Comparison of ENCODE assay signal across 8 cellular contexts in the genomic region with DNA sequence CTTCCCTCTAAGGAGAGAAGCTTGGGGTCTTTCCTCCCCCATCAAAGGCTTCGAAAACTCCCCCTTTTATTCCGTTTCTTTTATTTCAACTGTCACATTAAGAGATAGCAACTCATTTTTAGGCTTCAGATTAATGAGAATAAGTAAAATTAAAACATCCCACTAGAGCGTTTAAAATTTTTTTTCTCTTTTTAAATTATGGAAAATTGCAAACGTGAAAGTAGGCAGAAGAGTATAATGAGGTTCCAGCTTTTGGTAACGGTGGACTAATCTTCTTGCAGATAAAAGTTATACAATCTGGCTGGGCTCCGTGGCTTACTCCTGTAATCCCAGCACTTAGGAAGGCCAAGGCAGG.
DNase-seq lines count a peak whose midpoint lies in the region; ATAC-seq and TF ChIP-seq lines count a peak whose summit lies in the region.

No MANE protein-coding gene starts in this region.

- CTCF ChIA-PET in naive thymus-derived CD4-positive, alpha-beta T cell (lab: Charles Lee): interaction anchor here (0.7 to 1.3 kb wide), 4 partner anchors 10 to 705 kb away, joined by 3 to 4 read pairs (median 4); no protein-coding TSS in a partner anchor

- H3K4me3 ChIP-seq in left ventricle myocardium inferior (peak overlapping the region; percentile 72), right atrium auricular region (peak overlapping the region in 1 of 2 donors; percentile 59), brain microvascular endothelial cell (ENCODE audit: low read depth, low read length) (peak overlapping the region; percentile 64)
- no peak overlapping the region for H3K4me3 ChIP-seq in naive thymus-derived CD4-positive, alpha-beta T cell (ENCODE audit: low read length)

- in situ Hi-C loops in brain microvascular endothelial cell (cut with HindIII; ENCODE audit: low pct_ligation_motif_present, low sequenced_read_pairs): no loop called here

- peaks cover 7% of the 10 kb centered on the region for H3K9me3 ChIP-seq in left ventricle myocardium inferior (replicated peaks)
- H3K9me3 ChIP-seq in right atrium auricular region: peaks cover 0 to 4% of the 10 kb centered on the region in 2 donors
- no peaks in the 10 kb centered on the region for H3K9me3 ChIP-seq in naive thymus-derived CD4-positive, alpha-beta T cell (ENCODE audit: control insufficient read depth in 2 of 3, low read length in 3 of 3)

- peak overlapping the region in 9 of 10 donors; percentile 81 to 93 (median 88) for H3K4me3 Mint-ChIP-seq in naive thymus-derived CD4-positive, alpha-beta T cell

- DNase-seq in left ventricle myocardium inferior: no peak
- DNase-seq in right atrium auricular region (ENCODE audit: low spot score): no peak
- DNase-seq in brain microvascular endothelial cell: no peak
- no peak for DNase-seq in naive thymus-derived CD4-positive, alpha-beta T cell
- no peak for DNase-seq in NCI-H1436 treated with DMSO at 0.1 percent for 48 hours (lab: John Stamatoyannopoulos, UW)
- DNase-seq in COR-L47 (lab: John Stamatoyannopoulos, UW): no peak
- no peak for DNase-seq in activated effector memory CD4-positive, alpha-beta T cell treated with anti-CD3 and anti-CD28 coated beads, Interleukin-2, amount 50 U/mL, for 16 hours

- TF ChIP-seq CTCF in left ventricle myocardium inferior (IDR thresholded peaks at IDR 0.05; ENCODE audit: borderline replicate concordance): peak; percentile 29
- TF ChIP-seq CTCF in right atrium auricular region (IDR thresholded peaks at IDR 0.05): peak in 1 of 2 donors; percentile 6
- no peak for TF ChIP-seq CTCF in brain microvascular endothelial cell (IDR thresholded peaks at IDR 0.05; ENCODE audit: low read depth, low read length, missing control alignments)

- no peaks in the 10 kb centered on the region for H3K9me3 Mint-ChIP-seq in naive thymus-derived CD4-positive, alpha-beta T cell

- H3K27ac ChIP-seq in left ventricle myocardium inferior (replicated peaks) (no peak overlapping the region), right atrium auricular region (no peak overlapping the region), brain microvascular endothelial cell (no peak overlapping the region)
- H3K27ac ChIP-seq in naive thymus-derived CD4-positive, alpha-beta T cell (ENCODE audit: low read depth, low read length): no peak overlapping the region

- H3K4me1 ChIP-seq in left ventricle myocardium inferior (peaks cover 9% of the 10 kb centered on the region), right atrium auricular region (no peaks in the 10 kb centered on the region)
- peaks cover 4 to 8% of the 10 kb centered on the region in 2 donors for H3K4me1 ChIP-seq in naive thymus-derived CD4-positive, alpha-beta T cell (ENCODE audit: control insufficient read depth in 2 of 2, insufficient read depth in 2 of 2, low read length in 2 of 2)

- H3K27me3 Mint-ChIP-seq in naive thymus-derived CD4-positive, alpha-beta T cell: peaks cover 15 to 34% (median 24%) of the 10 kb centered on the region in 5 donors

- ATAC-seq in naive thymus-derived CD4-positive, alpha-beta T cell: no peak
- ATAC-seq in GM18907 (IDR thresholded peaks at IDR 0.05; ENCODE audit: unreplicated experiment): no peak

- H3K27me3 ChIP-seq in left ventricle myocardium inferior (ENCODE audit: low read depth) (peaks cover 3% of the 10 kb centered on the region), right atrium auricular region (no peaks in the 10 kb centered on the region), brain microvascular endothelial cell (replicated peaks) (no peaks in the 10 kb centered on the region)
- H3K27me3 ChIP-seq in naive thymus-derived CD4-positive, alpha-beta T cell (ENCODE audit: control insufficient read depth in 2 of 2, insufficient read depth in 2 of 2, low read length in 2 of 2): peaks cover 0 to 4% of the 10 kb centered on the region in 2 donors

- H3K36me3 ChIP-seq in left ventricle myocardium inferior: no peaks in the 10 kb centered on the region
- no peaks in the 10 kb centered on the region for H3K36me3 ChIP-seq in right atrium auricular region
- no peaks in the 10 kb centered on the region for H3K36me3 ChIP-seq in brain microvascular endothelial cell (replicated peaks)
- H3K36me3 ChIP-seq in naive thymus-derived CD4-positive, alpha-beta T cell (ENCODE audit: control insufficient read depth in 2 of 3, insufficient read depth in 3 of 3, low read length in 3 of 3): no peaks in the 10 kb centered on the region

- intact Hi-C loops in left ventricle myocardium inferior (cut with micrococcal nuclease): loop anchor here (10.0 kb wide), 1 partner anchor 566 kb away; no protein-coding TSS in a partner anchor
- intact Hi-C loops in naive thymus-derived CD4-positive, alpha-beta T cell (cut with micrococcal nuclease): loop anchor here (1.0 to 5.0 kb wide), 8 partner anchors 20 to 720 kb away; partner anchors contain the start of gene RMP24 (in 1 of the 2)

- H3K4me1 Mint-ChIP-seq in naive thymus-derived CD4-positive, alpha-beta T cell: peaks cover 0 to 9% (median 4%) of the 10 kb centered on the region in 7 donors

- no peaks in the 10 kb centered on the region for H3K36me3 Mint-ChIP-seq in naive thymus-derived CD4-positive, alpha-beta T cell

- POLR2A ChIA-PET in naive thymus-derived CD4-positive, alpha-beta T cell (lab: Charles Lee): no interaction called here

- peak overlapping the region in 1 of 9 donors; percentile 21 for H3K27ac Mint-ChIP-seq in naive thymus-derived CD4-positive, alpha-beta T cell
